Comparison of ENCODE assay signal across 8 cellular contexts in genomic region chr7:601573-602340, GRCh38.
DNase-seq lines count a peak whose midpoint lies in the region; ATAC-seq and TF ChIP-seq lines count a peak whose summit lies in the region.

No MANE protein-coding gene starts in this region.

- no peak overlapping the region for H2BK15ac ChIP-seq in H9 (ENCODE audit: low read depth, low read length)

- no peak overlapping the region for H3K14ac ChIP-seq in H9 (ENCODE audit: insufficient read depth, low read length)

- H3K4me1 ChIP-seq in H9 (ENCODE audit: insufficient read depth, low read length) = no peaks in the 10 kb centered on the region

- H3K79me2 ChIP-seq in H9 (ENCODE audit: insufficient read depth, low read length) = no peaks in the 10 kb centered on the region

- H3K56ac ChIP-seq in H9 (ENCODE audit: insufficient read length, low read depth, low read length) = no peak overlapping the region

- no peak overlapping the region for H4K8ac ChIP-seq in H9 (replicated peaks; ENCODE audit: insufficient read length, low read depth, low read length)

- H3K18ac ChIP-seq in H9 (ENCODE audit: insufficient read length, low read depth, low read length) = no peak overlapping the region

- no peak overlapping the region for H3K4ac ChIP-seq in H9 (ENCODE audit: low read depth, low read length)

- H3K9me3 ChIP-seq in H9 (ENCODE audit: control insufficient read depth, low read depth, low read length) = no peaks in the 10 kb centered on the region

- no peaks in the 10 kb centered on the region for H3K27me3 ChIP-seq in H9 (ENCODE audit: insufficient read depth, low read length)

- peak overlapping the region; percentile 99 for H3K27ac Mint-ChIP-seq in activated CD8-positive, alpha-beta memory T cell treated with anti-CD3 and anti-CD28 coated beads, Interleukin-2, amount 10 ng/mL, durations not matched to agents 7 days and 5 days
- no peak overlapping the region for H3K27ac Mint-ChIP-seq in H9

- peaks cover 9% of the 10 kb centered on the region for H4K20me1 ChIP-seq in H9 (ENCODE audit: control insufficient read depth, insufficient read depth, insufficient read length)

- no peak for TF ChIP-seq CTCF in fibroblast of pulmonary artery (IDR thresholded peaks at IDR 0.05; ENCODE audit: low read length, missing control alignments)
- no peak for TF ChIP-seq CTCF in H9 (conservative IDR thresholded peaks at IDR 0.05)

- no peaks in the 10 kb centered on the region for H3K9me3 Mint-ChIP-seq in activated CD8-positive, alpha-beta memory T cell treated with anti-CD3 and anti-CD28 coated beads, Interleukin-2, amount 10 ng/mL, durations not matched to agents 7 days and 5 days (ENCODE audit: low read depth)
- no peaks in the 10 kb centered on the region for H3K9me3 Mint-ChIP-seq in H9

- DNase-seq in activated CD8-positive, alpha-beta memory T cell treated with anti-CD3 and anti-CD28 coated beads, Interleukin-2, amount 10 ng/mL, durations not matched to agents 7 days and 5 days = peak; percentile 91
- DNase-seq in fibroblast of pulmonary artery (ENCODE audit: low read depth) = peak; percentile 40
- DNase-seq in stimulated activated CD4-positive, alpha-beta T cell treated with anti-CD3 and anti-CD28 coated beads, Interleukin-1b, Interleukin-23, amount 100 ng/mL, for 24 hours (ENCODE audit: low read depth in 4 of 4, low spot score in 1 of 4) = peak; percentile 68 to 94 (median 77)
- no peak for DNase-seq in G401 (ENCODE audit: low spot score)
- DNase-seq in H9 = no peak
- no peak for DNase-seq in COLO668 (lab: John Stamatoyannopoulos, UW; ENCODE audit: unreplicated experiment)

- no peak overlapping the region for H3K4me2 ChIP-seq in H9 (ENCODE audit: insufficient read depth, insufficient read length, low read length)

- no peak overlapping the region for H2AK5ac ChIP-seq in H9 (ENCODE audit: insufficient read length, low read length)

- no peak overlapping the region for H2BK20ac ChIP-seq in H9 (ENCODE audit: low read depth, low read length, poor library complexity, severe bottlenecking)

- H3K4me1 Mint-ChIP-seq in activated CD8-positive, alpha-beta memory T cell treated with anti-CD3 and anti-CD28 coated beads, Interleukin-2, amount 10 ng/mL, durations not matched to agents 7 days and 5 days = peaks cover 50% of the 10 kb centered on the region
- peaks cover 14 to 17% of the 10 kb centered on the region in 2 experiments for H3K4me1 Mint-ChIP-seq in H9

- no CpG with 5 or more reads among the region's 39 CpGs for WGBS in H9 (ENCODE audit: extremely low coverage, insufficient read length, low lambda C conversion rate)

- H3K23ac ChIP-seq in H9 (ENCODE audit: insufficient read length, low read depth, low read length) = no peak overlapping the region

- H2AFZ ChIP-seq in H9 (ENCODE audit: low read length) = no peak overlapping the region

- no peak overlapping the region for H4K91ac ChIP-seq in H9 (ENCODE audit: insufficient read length, low read depth, low read length)

- no peak overlapping the region for H3K9ac ChIP-seq in H9 (ENCODE audit: extremely low read depth, insufficient read length, low read length)

- peaks cover 2% of the 10 kb centered on the region for H3K23me2 ChIP-seq in H9 (ENCODE audit: insufficient read length, low read depth, low read length, poor library complexity, severe bottlenecking)

- H4K5ac ChIP-seq in H9 (ENCODE audit: insufficient read length, low read depth, low read length) = no peak overlapping the region

- no peaks in the 10 kb centered on the region for H3K27me3 Mint-ChIP-seq in activated CD8-positive, alpha-beta memory T cell treated with anti-CD3 and anti-CD28 coated beads, Interleukin-2, amount 10 ng/mL, durations not matched to agents 7 days and 5 days
- no peaks in the 10 kb centered on the region for H3K27me3 Mint-ChIP-seq in H9 (ENCODE audit: low read depth)

- no peak overlapping the region for H3K27ac ChIP-seq in H9 (ENCODE audit: insufficient read length, low read depth, low read length)

- no peak overlapping the region for H2BK120ac ChIP-seq in H9 (ENCODE audit: low read depth, low read length, poor library complexity, severe bottlenecking)

- peak overlapping the region; percentile 86 for H3K4me3 Mint-ChIP-seq in activated CD8-positive, alpha-beta memory T cell treated with anti-CD3 and anti-CD28 coated beads, Interleukin-2, amount 10 ng/mL, durations not matched to agents 7 days and 5 days
- no peak overlapping the region for H3K4me3 Mint-ChIP-seq in H9

- in situ Hi-C loops in G401 (cut with HindIII; ENCODE audit: low sequenced_read_pairs) = no loop called here

- peak; percentile 34 for ATAC-seq in GM18861 (IDR thresholded peaks at IDR 0.05; ENCODE audit: unreplicated experiment)
- peak; percentile 47 for ATAC-seq in HG03342 (IDR thresholded peaks at IDR 0.05; ENCODE audit: unreplicated experiment)
- peak; percentile 48 for ATAC-seq in activated CD8-positive, alpha-beta memory T cell treated with anti-CD3 and anti-CD28 coated beads, Interleukin-2, amount 10 ng/mL, durations not matched to agents 7 days and 5 days

- H3K4me3 ChIP-seq in fibroblast of pulmonary artery (replicated peaks; ENCODE audit: low read depth, low read length) = no peak overlapping the region

- CTCF ChIA-PET in activated CD8-positive, alpha-beta memory T cell treated with anti-CD3 and anti-CD28 coated beads, Interleukin-2, amount 10 ng/mL, durations not matched to agents 7 days and 5 days (lab: Charles Lee) = interaction anchor here (2.6 to 4.5 kb wide), 2 partner anchors 17 kb away, joined by 8 to 39 read pairs; no protein-coding TSS in a partner anchor

- peaks cover 15% of the 10 kb centered on the region for H3K36me3 Mint-ChIP-seq in activated CD8-positive, alpha-beta memory T cell treated with anti-CD3 and anti-CD28 coated beads, Interleukin-2, amount 10 ng/mL, durations not matched to agents 7 days and 5 days
- peaks cover 0 to 8% (median 4%) of the 10 kb centered on the region in 3 experiments; a peak in 5 of 7 replicates for H3K36me3 Mint-ChIP-seq in H9 (ENCODE audit: insufficient read depth in 1 of 3, low read depth in 3 of 3)

- H3K79me1 ChIP-seq in H9 (ENCODE audit: insufficient read depth, low read depth, low read length, poor library complexity, severe bottlenecking) = no peaks in the 10 kb centered on the region

- no peak overlapping the region for H2BK5ac ChIP-seq in H9 (ENCODE audit: insufficient read length, low read length)

- no peak overlapping the region for H3T11ph ChIP-seq in H9 (ENCODE audit: low read length)

- no peak overlapping the region for H2BK12ac ChIP-seq in H9 (ENCODE audit: insufficient read length, low read depth, low read length)

Comparison
In these comparisons a context has a peak if more than half of its experiments do, and no peak if none do; other contexts are left out.
1. DNase-seq: peak in activated CD8-positive, alpha-beta memory T cell treated with anti-CD3 and anti-CD28 coated beads, Interleukin-2, amount 10 ng/mL, durations not matched to agents 7 days and 5 days (single experiment), fibroblast of pulmonary artery (single experiment) and stimulated activated CD4-positive, alpha-beta T cell treated with anti-CD3 and anti-CD28 coated beads, Interleukin-1b, Interleukin-23, amount 100 ng/mL, for 24 hours (4 of 4); none in G401 (single experiment), H9 (single experiment) and COLO668 (single experiment).
2. Peak in every context shown above with its lines, with median percentiles within 50 percentile points of each other: ATAC-seq.